Comparison of ENCODE assay signal across 25 cellular contexts in genomic region chr6:37626915-37627314, GRCh38.
"Had no signal": no experiment of that assay in that cellular context is flagged by ENCODE, and none has a peak within 500 bp of the region (broad histone marks: within the 10 kb centered on the region; RNA-seq: fewer than 3 reads in every experiment).

No MANE protein-coding gene starts in this region.

- FAIRE-seq: endometrium, islet of Langerhans, keratinocyte had no signal

- H3K4me3 ChIP-seq: colonic mucosa, esophagus squamous epithelium, gastrocnemius medialis, heart right ventricle, left lung, lower lobe of right lung, mucosa of descending colon had no signal

- H3K36me3 ChIP-seq: colonic mucosa, esophagus squamous epithelium, gastrocnemius medialis, heart right ventricle, left lung, lower lobe of right lung had no signal

- H3K27ac ChIP-seq: colonic mucosa, epithelial cell of prostate, esophagus squamous epithelium, gastrocnemius medialis, heart right ventricle, left lung, lower lobe of right lung had no signal

- H3K9me3 ChIP-seq: colonic mucosa, esophagus squamous epithelium, gastrocnemius medialis, heart right ventricle, left lung, lower lobe of right lung, mucosa of descending colon had no signal

- H3K27me3 ChIP-seq: colonic mucosa had no signal

- H3K4me1 ChIP-seq: gastrocnemius medialis had no signal

- DNase-seq: colonic mucosa; cortex of kidney; effector CD8-positive, alpha-beta T cell; effector memory CD8-positive, alpha-beta T cell; erythroblast; esophagus squamous epithelium; foreskin fibroblast; foreskin melanocyte; gastrocnemius medialis; glutamatergic neuron; head of caudate nucleus; heart right ventricle; hippocampal formation; left cardiac atrium; left lung; left ventricle myocardium superior; lower lobe of right lung; mesenchymal stem cell; mucosa of descending colon; naive B cell had no signal

- ATAC-seq: effector memory CD8-positive, alpha-beta T cell; esophagus mucosa; gastrocnemius medialis; heart right ventricle; left cardiac atrium; left lung; left ventricle myocardium superior; lower lobe of right lung; mucosa of descending colon had no signal
